Comparison of ENCODE assay signal across 18 cellular contexts in the genomic region with DNA sequence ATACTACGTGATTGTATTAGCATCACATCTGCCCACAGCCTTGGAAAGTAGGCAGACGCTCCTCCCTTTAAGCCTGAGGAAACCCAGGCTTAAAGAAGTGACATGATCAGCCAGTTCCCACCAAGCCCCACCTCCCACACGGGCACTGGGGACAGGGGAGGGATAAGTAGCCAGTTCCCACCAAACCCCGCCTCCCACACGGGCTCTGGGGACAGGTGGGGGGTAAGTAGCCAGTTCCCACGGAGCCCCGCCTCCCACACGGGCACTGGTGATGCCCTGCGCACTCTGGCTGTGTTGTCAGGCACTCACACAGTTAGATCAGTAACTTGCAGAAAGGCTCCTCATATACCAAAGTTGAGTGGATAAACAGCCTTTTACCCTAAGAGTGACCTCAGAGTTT.
"Had no signal": no experiment of that assay in that cellular context is flagged by ENCODE, and none has a peak within 500 bp of the region (broad histone marks: within the 10 kb centered on the region; RNA-seq: fewer than 3 reads in every experiment).

No MANE protein-coding gene starts in this region.

- DNase-seq: activated B cell treated with CpG ODN at 0.5 μM for 24 hours; activated CD4-positive, alpha-beta memory T cell treated with anti-CD3 and anti-CD28 coated beads for 36 hours; activated CD4-positive, alpha-beta T cell treated with anti-CD3 and anti-CD28 coated beads for 4 hours; activated naive CD4-positive, alpha-beta T cell treated with anti-CD3 and anti-CD28 coated beads for 36 hours; activated T-cell treated with anti-CD3 and anti-CD28 coated beads, Interleukin-2, amount 50 U/mL, for 1 hour; brain microvascular endothelial cell; effector CD8-positive, alpha-beta T cell; esophagus squamous epithelium; immature natural killer cell; left cardiac atrium; retina; T-cell; uterus had no signal

- H3K27ac ChIP-seq: brain microvascular endothelial cell, esophagus squamous epithelium, lower lobe of right lung, neutrophil, tibial nerve, uterus had no signal

- H3K27me3 ChIP-seq: brain microvascular endothelial cell, esophagus squamous epithelium, neutrophil, tibial nerve, uterus had no signal

- H3K4me3 ChIP-seq: esophagus squamous epithelium, lower lobe of right lung, tibial nerve, uterus had no signal

- H3K36me3 ChIP-seq: brain microvascular endothelial cell, esophagus squamous epithelium, lower lobe of right lung, neutrophil, tibial nerve, uterus had no signal

- ATAC-seq: activated T-helper 17 cell treated with anti-CD3 and anti-CD28 coated beads, Interleukin-2, amount 50 U/mL, for 72 hours; left cardiac atrium; lower lobe of right lung; natural killer cell treated with Interleukin-12 subunit alpha and Interleukin-12 subunit beta and Interleukin-15 and Interleukin-18, amount 100 ng/mL, for 72 hours; T-cell had no signal

- H3K4me1 ChIP-seq: esophagus squamous epithelium, lower lobe of right lung, tibial nerve, uterus had no signal

- H3K9me3 ChIP-seq: esophagus squamous epithelium, lower lobe of right lung, neutrophil, uterus had no signal
